In genomic region chr16:69069504-69069903, GRCh38 we compare ENCODE assay signal across 23 cellular contexts.
"Had no signal": no experiment of that assay in that cellular context is flagged by ENCODE, and none has a peak within 500 bp of the region (broad histone marks: within the 10 kb centered on the region; RNA-seq: fewer than 3 reads in every experiment).

No MANE protein-coding gene starts in this region.

- H3K27ac Mint-ChIP-seq: activated CD8-positive, alpha-beta T cell treated with anti-CD3 and anti-CD28 coated beads for 36 hours; activated naive CD8-positive, alpha-beta T cell treated with anti-CD3 and anti-CD28 coated beads, Interleukin-2, amount 10 ng/mL, durations not matched to agents 7 days and 5 days; dendritic cell treated with granulocyte-macrophage colony-stimulating factor and Interleukin-4, amounts not matched to agents 40 ng/mL and 50 ng/mL, for 4 days; endodermal cell; natural killer cell treated with Interleukin-12 subunit alpha and Interleukin-12 subunit beta and Interleukin-15 and Interleukin-18, amount 100 ng/mL, for 72 hours; stimulated activated naive CD8-positive, alpha-beta T cell treated with anti-CD3 and anti-CD28 coated beads, Interleukin-15, Interleukin-2, amounts not matched to agents 100 ng/mL and 50 ng/mL, for 24 hours; T-helper 1 cell treated with Interleukin-12 subunit alpha and Interleukin-12 subunit beta and Interleukin-4 antibody, amounts not matched to agents 30 μg/mL and 1 μg/mL, for 36 hours; type B pancreatic cell had no signal

- H3K4me1 ChIP-seq: breast epithelium, uterus had no signal

- H3K4me3 Mint-ChIP-seq: activated CD8-positive, alpha-beta T cell treated with anti-CD3 and anti-CD28 coated beads for 36 hours; activated naive CD8-positive, alpha-beta T cell treated with anti-CD3 and anti-CD28 coated beads, Interleukin-2, amount 10 ng/mL, durations not matched to agents 7 days and 5 days; dendritic cell treated with granulocyte-macrophage colony-stimulating factor and Interleukin-4, amounts not matched to agents 40 ng/mL and 50 ng/mL, for 4 days; endodermal cell; natural killer cell treated with Interleukin-12 subunit alpha and Interleukin-12 subunit beta and Interleukin-15 and Interleukin-18, amount 100 ng/mL, for 72 hours; stimulated activated naive CD8-positive, alpha-beta T cell treated with anti-CD3 and anti-CD28 coated beads, Interleukin-15, Interleukin-2, amounts not matched to agents 100 ng/mL and 50 ng/mL, for 24 hours; T-helper 1 cell treated with Interleukin-12 subunit alpha and Interleukin-12 subunit beta and Interleukin-4 antibody, amounts not matched to agents 30 μg/mL and 1 μg/mL, for 36 hours; type B pancreatic cell had no signal

- ATAC-seq: activated CD8-positive, alpha-beta T cell treated with anti-CD3 and anti-CD28 coated beads for 36 hours; mucosa of descending colon; natural killer cell treated with Interleukin-12 subunit alpha and Interleukin-12 subunit beta and Interleukin-15 and Interleukin-18, amount 100 ng/mL, for 72 hours; right cardiac atrium had no signal

- H3K27me3 Mint-ChIP-seq: activated CD8-positive, alpha-beta T cell treated with anti-CD3 and anti-CD28 coated beads for 36 hours; activated naive CD8-positive, alpha-beta T cell treated with anti-CD3 and anti-CD28 coated beads, Interleukin-2, amount 10 ng/mL, durations not matched to agents 7 days and 5 days; dendritic cell treated with granulocyte-macrophage colony-stimulating factor and Interleukin-4, amounts not matched to agents 40 ng/mL and 50 ng/mL, for 4 days; natural killer cell treated with Interleukin-12 subunit alpha and Interleukin-12 subunit beta and Interleukin-15 and Interleukin-18, amount 100 ng/mL, for 72 hours; stimulated activated naive CD8-positive, alpha-beta T cell treated with anti-CD3 and anti-CD28 coated beads, Interleukin-15, Interleukin-2, amounts not matched to agents 100 ng/mL and 50 ng/mL, for 24 hours; type B pancreatic cell had no signal

- H3K27ac ChIP-seq: breast epithelium, left ventricle myocardium inferior, thoracic aorta, uterus, WERI-Rb-1 had no signal

- H3K27me3 ChIP-seq: breast epithelium, uterus had no signal

- H3K9me3 Mint-ChIP-seq: activated CD8-positive, alpha-beta T cell treated with anti-CD3 and anti-CD28 coated beads for 36 hours; activated naive CD8-positive, alpha-beta T cell treated with anti-CD3 and anti-CD28 coated beads, Interleukin-2, amount 10 ng/mL, durations not matched to agents 7 days and 5 days; dendritic cell treated with granulocyte-macrophage colony-stimulating factor and Interleukin-4, amounts not matched to agents 40 ng/mL and 50 ng/mL, for 4 days; endodermal cell; natural killer cell treated with Interleukin-12 subunit alpha and Interleukin-12 subunit beta and Interleukin-15 and Interleukin-18, amount 100 ng/mL, for 72 hours; stimulated activated naive CD8-positive, alpha-beta T cell treated with anti-CD3 and anti-CD28 coated beads, Interleukin-15, Interleukin-2, amounts not matched to agents 100 ng/mL and 50 ng/mL, for 24 hours; T-helper 1 cell treated with Interleukin-12 subunit alpha and Interleukin-12 subunit beta and Interleukin-4 antibody, amounts not matched to agents 30 μg/mL and 1 μg/mL, for 36 hours; type B pancreatic cell had no signal

- H3K4me3 ChIP-seq: breast epithelium, left ventricle myocardium inferior, lung, mucosa of descending colon, thoracic aorta, uterus had no signal

- H3K9me3 ChIP-seq: breast epithelium, left ventricle myocardium inferior, mucosa of descending colon, thoracic aorta, uterus had no signal

- H3K4me1 Mint-ChIP-seq: activated naive CD8-positive, alpha-beta T cell treated with anti-CD3 and anti-CD28 coated beads, Interleukin-2, amount 10 ng/mL, durations not matched to agents 7 days and 5 days had no signal

- H3K36me3 ChIP-seq: breast epithelium, left ventricle myocardium inferior, thoracic aorta, uterus, WERI-Rb-1 had no signal

- H3K36me3 Mint-ChIP-seq: activated naive CD8-positive, alpha-beta T cell treated with anti-CD3 and anti-CD28 coated beads, Interleukin-2, amount 10 ng/mL, durations not matched to agents 7 days and 5 days; natural killer cell treated with Interleukin-12 subunit alpha and Interleukin-12 subunit beta and Interleukin-15 and Interleukin-18, amount 100 ng/mL, for 72 hours; type B pancreatic cell had no signal

- DNase-seq: activated CD4-positive, alpha-beta T cell treated with anti-CD3 and anti-CD28 coated beads, Interleukin-2, amount 50 U/mL, for 1 hour; activated CD4-positive, CD25-positive, alpha-beta regulatory T cell treated with anti-CD3 and anti-CD28 coated beads, Interleukin-2, amount 50 U/mL, for 72 hours; activated CD8-positive, alpha-beta T cell treated with anti-CD3 and anti-CD28 coated beads for 36 hours; activated naive CD4-positive, alpha-beta T cell treated with Interleukin-2 at 50 U/mL for 16 hours; activated naive CD8-positive, alpha-beta T cell treated with anti-CD3 and anti-CD28 coated beads, Interleukin-2, amount 10 ng/mL, durations not matched to agents 7 days and 5 days; activated T-cell treated with anti-CD3 and anti-CD28 coated beads, Interleukin-2, amount 50 U/mL, for 48 hours; central memory CD4-positive, alpha-beta T cell; endodermal cell; left ventricle myocardium inferior; mucosa of descending colon; right cardiac atrium; stimulated activated CD4-positive, alpha-beta T cell treated with anti-CD3 and anti-CD28 coated beads, Interleukin-2, amount 100 ng/mL, for 48 hours; T1000; uterus; WERI-Rb-1 had no signal
